Comparison of ENCODE assay signal across 1 cellular context in genomic region chr5:160398806-160399205, GRCh38.
TF ChIP-seq lines count a peak whose summit lies in the region.

No MANE protein-coding gene starts in this region.

TF ChIP-seq in H1, 55 proteins besides CTCF, POLR2A, EP300 and RAD21:
- no peak for TF ChIP-seq ATF2 (IDR thresholded peaks at IDR 0.05; ENCODE audit: low read length)
- no peak for TF ChIP-seq GTF2F1 (IDR thresholded peaks at IDR 0.05; ENCODE audit: borderline replicate concordance, low read depth, low read length)
- no peak for TF ChIP-seq TAF1 (IDR thresholded peaks at IDR 0.05; ENCODE audit: low read depth, low read length)
- no peak for TF ChIP-seq SUZ12 (IDR thresholded peaks at IDR 0.05; ENCODE audit: low read length)
- no peak for TF ChIP-seq CBX8 (IDR thresholded peaks at IDR 0.05; ENCODE audit: borderline replicate concordance, low read depth, low read length)
- no peak for TF ChIP-seq BRCA1 (IDR thresholded peaks at IDR 0.05; ENCODE audit: low read depth, low read length)
- TF ChIP-seq CEBPB (IDR thresholded peaks at IDR 0.05; ENCODE audit: low read depth, low read length), result no peak
- no peak for TF ChIP-seq GABPA (IDR thresholded peaks at IDR 0.05; ENCODE audit: borderline replicate concordance, insufficient read depth, low read length)
